In the genomic region with DNA sequence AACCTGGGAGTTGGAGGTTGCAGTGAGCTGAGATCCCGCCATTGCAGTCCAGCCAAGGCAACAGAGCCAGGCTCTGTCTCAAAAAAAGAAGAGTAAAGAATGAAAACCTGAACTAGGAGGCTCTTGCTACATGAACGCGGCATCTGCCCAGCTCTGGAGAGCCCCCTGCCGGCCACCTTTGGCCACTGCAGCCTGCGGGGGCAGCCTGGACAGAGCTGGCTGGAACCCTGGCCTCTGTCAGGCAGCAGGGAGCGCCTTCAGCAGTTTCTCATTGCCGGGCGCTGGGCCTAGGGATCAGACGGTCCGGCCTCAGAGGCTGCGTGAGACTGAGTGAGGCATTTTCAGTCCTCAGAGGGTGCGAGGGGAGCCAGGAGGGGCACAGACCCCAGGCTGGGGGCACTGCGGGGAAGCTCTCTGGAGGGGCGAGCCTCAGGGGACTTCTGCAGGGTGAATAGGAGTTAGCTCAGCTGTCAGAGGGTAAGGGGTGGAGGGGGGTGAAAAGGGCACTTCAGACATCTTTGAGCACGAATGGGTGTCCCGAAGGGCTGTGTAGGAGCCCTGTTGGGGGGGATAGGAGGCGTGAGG, we compare ENCODE assay signal across 1 cellular context.
TF ChIP-seq lines count a peak whose summit lies in the region.

No MANE protein-coding gene starts in this region.

TF ChIP-seq in GM23338, 12 proteins besides CTCF, POLR2A, EP300 and RAD21:
- TF ChIP-seq, protein P1, sequence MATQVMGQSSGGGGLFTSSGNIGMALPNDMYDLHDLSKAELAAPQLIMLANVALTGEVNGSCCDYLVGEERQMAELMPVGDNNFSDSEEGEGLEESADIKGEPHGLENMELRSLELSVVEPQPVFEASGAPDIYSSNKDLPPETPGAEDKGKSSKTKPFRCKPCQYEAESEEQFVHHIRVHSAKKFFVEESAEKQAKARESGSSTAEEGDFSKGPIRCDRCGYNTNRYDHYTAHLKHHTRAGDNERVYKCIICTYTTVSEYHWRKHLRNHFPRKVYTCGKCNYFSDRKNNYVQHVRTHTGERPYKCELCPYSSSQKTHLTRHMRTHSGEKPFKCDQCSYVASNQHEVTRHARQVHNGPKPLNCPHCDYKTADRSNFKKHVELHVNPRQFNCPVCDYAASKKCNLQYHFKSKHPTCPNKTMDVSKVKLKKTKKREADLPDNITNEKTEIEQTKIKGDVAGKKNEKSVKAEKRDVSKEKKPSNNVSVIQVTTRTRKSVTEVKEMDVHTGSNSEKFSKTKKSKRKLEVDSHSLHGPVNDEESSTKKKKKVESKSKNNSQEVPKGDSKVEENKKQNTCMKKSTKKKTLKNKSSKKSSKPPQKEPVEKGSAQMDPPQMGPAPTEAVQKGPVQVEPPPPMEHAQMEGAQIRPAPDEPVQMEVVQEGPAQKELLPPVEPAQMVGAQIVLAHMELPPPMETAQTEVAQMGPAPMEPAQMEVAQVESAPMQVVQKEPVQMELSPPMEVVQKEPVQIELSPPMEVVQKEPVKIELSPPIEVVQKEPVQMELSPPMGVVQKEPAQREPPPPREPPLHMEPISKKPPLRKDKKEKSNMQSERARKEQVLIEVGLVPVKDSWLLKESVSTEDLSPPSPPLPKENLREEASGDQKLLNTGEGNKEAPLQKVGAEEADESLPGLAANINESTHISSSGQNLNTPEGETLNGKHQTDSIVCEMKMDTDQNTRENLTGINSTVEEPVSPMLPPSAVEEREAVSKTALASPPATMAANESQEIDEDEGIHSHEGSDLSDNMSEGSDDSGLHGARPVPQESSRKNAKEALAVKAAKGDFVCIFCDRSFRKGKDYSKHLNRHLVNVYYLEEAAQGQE (IDR thresholded peaks at IDR 0.05; ENCODE audit: unreplicated experiment): no peak
- no peak for TF ChIP-seq CREB1 (CRISPR knock-in tag; IDR thresholded peaks at IDR 0.05; ENCODE audit: low read depth)
- TF ChIP-seq EZH2phosphoT487 (IDR thresholded peaks at IDR 0.05; ENCODE audit: unreplicated experiment): no peak
- TF ChIP-seq JUNB (IDR thresholded peaks at IDR 0.05; ENCODE audit: unreplicated experiment): no peak
- TF ChIP-seq, protein P2, sequence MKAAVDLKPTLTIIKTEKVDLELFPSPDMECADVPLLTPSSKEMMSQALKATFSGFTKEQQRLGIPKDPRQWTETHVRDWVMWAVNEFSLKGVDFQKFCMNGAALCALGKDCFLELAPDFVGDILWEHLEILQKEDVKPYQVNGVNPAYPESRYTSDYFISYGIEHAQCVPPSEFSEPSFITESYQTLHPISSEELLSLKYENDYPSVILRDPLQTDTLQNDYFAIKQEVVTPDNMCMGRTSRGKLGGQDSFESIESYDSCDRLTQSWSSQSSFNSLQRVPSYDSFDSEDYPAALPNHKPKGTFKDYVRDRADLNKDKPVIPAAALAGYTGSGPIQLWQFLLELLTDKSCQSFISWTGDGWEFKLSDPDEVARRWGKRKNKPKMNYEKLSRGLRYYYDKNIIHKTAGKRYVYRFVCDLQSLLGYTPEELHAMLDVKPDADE (IDR thresholded peaks at IDR 0.05): no peak
- no peak for TF ChIP-seq EZH2 (IDR thresholded peaks at IDR 0.05; ENCODE audit: low read depth, unreplicated experiment)
- no peak for TF ChIP-seq POLR2AphosphoS5 (IDR thresholded peaks at IDR 0.05; ENCODE audit: low read depth)
- TF ChIP-seq, protein P3, sequence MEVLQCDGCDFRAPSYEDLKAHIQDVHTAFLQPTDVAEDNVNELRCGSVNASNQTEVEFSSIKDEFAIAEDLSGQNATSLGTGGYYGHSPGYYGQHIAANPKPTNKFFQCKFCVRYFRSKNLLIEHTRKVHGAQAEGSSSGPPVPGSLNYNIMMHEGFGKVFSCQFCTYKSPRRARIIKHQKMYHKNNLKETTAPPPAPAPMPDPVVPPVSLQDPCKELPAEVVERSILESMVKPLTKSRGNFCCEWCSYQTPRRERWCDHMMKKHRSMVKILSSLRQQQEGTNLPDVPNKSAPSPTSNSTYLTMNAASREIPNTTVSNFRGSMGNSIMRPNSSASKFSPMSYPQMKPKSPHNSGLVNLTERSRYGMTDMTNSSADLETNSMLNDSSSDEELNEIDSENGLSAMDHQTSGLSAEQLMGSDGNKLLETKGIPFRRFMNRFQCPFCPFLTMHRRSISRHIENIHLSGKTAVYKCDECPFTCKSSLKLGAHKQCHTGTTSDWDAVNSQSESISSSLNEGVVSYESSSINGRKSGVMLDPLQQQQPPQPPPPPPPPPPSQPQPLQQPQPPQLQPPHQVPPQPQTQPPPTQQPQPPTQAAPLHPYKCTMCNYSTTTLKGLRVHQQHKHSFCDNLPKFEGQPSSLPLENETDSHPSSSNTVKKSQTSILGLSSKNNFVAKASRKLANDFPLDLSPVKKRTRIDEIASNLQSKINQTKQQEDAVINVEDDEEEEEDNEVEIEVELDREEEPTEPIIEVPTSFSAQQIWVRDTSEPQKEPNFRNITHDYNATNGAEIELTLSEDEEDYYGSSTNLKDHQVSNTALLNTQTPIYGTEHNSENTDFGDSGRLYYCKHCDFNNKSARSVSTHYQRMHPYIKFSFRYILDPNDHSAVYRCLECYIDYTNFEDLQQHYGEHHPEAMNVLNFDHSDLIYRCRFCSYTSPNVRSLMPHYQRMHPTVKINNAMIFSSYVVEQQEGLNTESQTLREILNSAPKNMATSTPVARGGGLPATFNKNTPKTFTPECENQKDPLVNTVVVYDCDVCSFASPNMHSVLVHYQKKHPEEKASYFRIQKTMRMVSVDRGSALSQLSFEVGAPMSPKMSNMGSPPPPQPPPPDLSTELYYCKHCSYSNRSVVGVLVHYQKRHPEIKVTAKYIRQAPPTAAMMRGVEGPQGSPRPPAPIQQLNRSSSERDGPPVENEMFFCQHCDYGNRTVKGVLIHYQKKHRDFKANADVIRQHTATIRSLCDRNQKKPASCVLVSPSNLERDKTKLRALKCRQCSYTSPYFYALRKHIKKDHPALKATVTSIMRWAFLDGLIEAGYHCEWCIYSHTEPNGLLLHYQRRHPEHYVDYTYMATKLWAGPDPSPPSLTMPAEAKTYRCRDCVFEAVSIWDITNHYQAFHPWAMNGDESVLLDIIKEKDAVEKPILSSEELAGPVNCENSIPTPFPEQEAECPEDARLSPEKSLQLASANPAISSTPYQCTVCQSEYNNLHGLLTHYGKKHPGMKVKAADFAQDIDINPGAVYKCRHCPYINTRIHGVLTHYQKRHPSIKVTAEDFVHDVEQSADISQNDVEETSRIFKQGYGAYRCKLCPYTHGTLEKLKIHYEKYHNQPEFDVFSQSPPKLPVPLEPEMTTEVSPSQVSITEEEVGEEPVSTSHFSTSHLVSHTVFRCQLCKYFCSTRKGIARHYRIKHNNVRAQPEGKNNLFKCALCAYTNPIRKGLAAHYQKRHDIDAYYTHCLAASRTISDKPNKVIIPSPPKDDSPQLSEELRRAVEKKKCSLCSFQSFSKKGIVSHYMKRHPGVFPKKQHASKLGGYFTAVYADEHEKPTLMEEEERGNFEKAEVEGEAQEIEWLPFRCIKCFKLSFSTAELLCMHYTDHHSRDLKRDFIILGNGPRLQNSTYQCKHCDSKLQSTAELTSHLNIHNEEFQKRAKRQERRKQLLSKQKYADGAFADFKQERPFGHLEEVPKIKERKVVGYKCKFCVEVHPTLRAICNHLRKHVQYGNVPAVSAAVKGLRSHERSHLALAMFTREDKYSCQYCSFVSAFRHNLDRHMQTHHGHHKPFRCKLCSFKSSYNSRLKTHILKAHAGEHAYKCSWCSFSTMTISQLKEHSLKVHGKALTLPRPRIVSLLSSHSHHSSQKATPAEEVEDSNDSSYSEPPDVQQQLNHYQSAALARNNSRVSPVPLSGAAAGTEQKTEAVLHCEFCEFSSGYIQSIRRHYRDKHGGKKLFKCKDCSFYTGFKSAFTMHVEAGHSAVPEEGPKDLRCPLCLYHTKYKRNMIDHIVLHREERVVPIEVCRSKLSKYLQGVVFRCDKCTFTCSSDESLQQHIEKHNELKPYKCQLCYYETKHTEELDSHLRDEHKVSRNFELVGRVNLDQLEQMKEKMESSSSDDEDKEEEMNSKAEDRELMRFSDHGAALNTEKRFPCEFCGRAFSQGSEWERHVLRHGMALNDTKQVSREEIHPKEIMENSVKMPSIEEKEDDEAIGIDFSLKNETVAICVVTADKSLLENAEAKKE (CRISPR knock-in tag; IDR thresholded peaks at IDR 0.05): no peak
- TF ChIP-seq ZNF331 (CRISPR knock-in tag; IDR thresholded peaks at IDR 0.05; ENCODE audit: low read depth): no peak
- no peak for TF ChIP-seq ZNF114 (CRISPR knock-in tag; IDR thresholded peaks at IDR 0.05)
- TF ChIP-seq NANOG (IDR thresholded peaks at IDR 0.05; ENCODE audit: borderline replicate concordance): no peak
- TF ChIP-seq STAT1 (IDR thresholded peaks at IDR 0.05; ENCODE audit: unreplicated experiment): no peak
TF ChIP-seq in GM23338: peak in this region for 0.
